Comparison of ENCODE assay signal across 1 cellular context in the genomic region with DNA sequence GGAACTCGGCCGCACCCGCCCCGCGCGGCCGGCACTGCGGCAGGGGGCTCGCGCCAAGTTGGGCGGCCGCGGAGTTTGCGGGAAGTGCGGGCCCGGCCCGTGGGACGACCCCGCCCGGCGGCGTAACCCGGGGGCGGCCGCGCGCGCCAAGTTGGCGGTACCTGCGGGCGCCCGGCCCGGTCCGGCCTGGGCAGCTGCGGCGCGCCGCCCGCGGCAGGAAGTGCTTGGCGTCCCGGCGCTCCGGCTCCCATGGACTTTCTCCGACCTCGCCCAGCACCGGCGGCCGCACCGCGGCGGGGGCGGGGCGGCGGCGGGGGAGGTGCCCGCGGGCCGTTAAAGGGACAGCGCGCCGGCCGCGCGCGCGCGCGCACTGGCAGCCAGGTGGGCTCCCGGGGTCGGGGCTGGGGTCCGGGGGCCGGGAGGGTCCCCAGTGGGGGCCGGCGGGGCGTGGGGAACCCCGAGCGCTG.
A peak's percentile ranks its signal among the peaks of the same experiment; 100 is the strongest.
TF ChIP-seq lines count a peak whose summit lies in the region.

A gene with protein sequence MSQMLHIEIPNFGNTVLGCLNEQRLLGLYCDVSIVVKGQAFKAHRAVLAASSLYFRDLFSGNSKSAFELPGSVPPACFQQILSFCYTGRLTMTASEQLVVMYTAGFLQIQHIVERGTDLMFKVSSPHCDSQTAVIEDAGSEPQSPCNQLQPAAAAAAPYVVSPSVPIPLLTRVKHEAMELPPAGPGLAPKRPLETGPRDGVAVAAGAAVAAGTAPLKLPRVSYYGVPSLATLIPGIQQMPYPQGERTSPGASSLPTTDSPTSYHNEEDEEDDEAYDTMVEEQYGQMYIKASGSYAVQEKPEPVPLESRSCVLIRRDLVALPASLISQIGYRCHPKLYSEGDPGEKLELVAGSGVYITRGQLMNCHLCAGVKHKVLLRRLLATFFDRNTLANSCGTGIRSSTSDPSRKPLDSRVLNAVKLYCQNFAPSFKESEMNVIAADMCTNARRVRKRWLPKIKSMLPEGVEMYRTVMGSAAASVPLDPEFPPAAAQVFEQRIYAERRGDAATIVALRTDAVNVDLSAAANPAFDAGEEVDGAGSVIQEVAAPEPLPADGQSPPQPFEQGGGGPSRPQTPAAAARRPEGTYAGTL (minus strand): TSS at position 262 of the 467 bp plus-strand sequence. CDS start 44,768 bp downstream, outside the sequence.

TF ChIP-seq in K562, 482 proteins besides CTCF, POLR2A, EP300 and RAD21 (continued from another document and continues in another):
- TF ChIP-seq ZFP30 (CRISPR knock-in tag; IDR thresholded peaks at IDR 0.05; ENCODE audit: borderline replicate concordance), result no peak
- no peak for TF ChIP-seq SAFB2 (IDR thresholded peaks at IDR 0.05; ENCODE audit: borderline replicate concordance, low read depth, low read length, severe bottlenecking)
- TF ChIP-seq, protein P1, sequence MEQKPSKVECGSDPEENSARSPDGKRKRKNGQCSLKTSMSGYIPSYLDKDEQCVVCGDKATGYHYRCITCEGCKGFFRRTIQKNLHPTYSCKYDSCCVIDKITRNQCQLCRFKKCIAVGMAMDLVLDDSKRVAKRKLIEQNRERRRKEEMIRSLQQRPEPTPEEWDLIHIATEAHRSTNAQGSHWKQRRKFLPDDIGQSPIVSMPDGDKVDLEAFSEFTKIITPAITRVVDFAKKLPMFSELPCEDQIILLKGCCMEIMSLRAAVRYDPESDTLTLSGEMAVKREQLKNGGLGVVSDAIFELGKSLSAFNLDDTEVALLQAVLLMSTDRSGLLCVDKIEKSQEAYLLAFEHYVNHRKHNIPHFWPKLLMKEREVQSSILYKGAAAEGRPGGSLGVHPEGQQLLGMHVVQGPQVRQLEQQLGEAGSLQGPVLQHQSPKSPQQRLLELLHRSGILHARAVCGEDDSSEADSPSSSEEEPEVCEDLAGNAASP (IDR thresholded peaks at IDR 0.05), result no peak
- no peak for TF ChIP-seq XRCC5 (IDR thresholded peaks at IDR 0.05; ENCODE audit: low read depth, low read length)
- TF ChIP-seq, protein P2, sequence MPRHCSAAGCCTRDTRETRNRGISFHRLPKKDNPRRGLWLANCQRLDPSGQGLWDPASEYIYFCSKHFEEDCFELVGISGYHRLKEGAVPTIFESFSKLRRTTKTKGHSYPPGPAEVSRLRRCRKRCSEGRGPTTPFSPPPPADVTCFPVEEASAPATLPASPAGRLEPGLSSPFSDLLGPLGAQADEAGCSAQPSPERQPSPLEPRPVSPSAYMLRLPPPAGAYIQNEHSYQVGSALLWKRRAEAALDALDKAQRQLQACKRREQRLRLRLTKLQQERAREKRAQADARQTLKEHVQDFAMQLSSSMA (CRISPR knock-in tag; IDR thresholded peaks at IDR 0.05), result no peak
- peak; percentile 6 for TF ChIP-seq HNRNPLL (IDR thresholded peaks at IDR 0.05; ENCODE audit: low read depth, low read length, poor library complexity, severe bottlenecking)
- TF ChIP-seq SREBF1 (IDR thresholded peaks at IDR 0.05; ENCODE audit: borderline replicate concordance, low read depth, low read length), result no peak
- TF ChIP-seq, protein P3, sequence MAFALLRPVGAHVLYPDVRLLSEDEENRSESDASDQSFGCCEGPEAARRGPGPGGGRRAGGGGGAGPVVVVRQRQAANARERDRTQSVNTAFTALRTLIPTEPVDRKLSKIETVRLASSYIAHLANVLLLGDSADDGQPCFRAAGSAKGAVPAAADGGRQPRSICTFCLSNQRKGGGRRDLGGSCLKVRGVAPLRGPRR (CRISPR knock-in tag; IDR thresholded peaks at IDR 0.05), result no peak
- no peak for TF ChIP-seq RBM39 (optimal IDR thresholded peaks at IDR 0.05; ENCODE audit: low read depth, low read length)
- TF ChIP-seq CHCHD3 (CRISPR knock-in tag; IDR thresholded peaks at IDR 0.05), result no peak
- TF ChIP-seq POLR2H (tag; IDR thresholded peaks at IDR 0.05; ENCODE audit: low read depth), result no peak
- TF ChIP-seq GATAD2B (IDR thresholded peaks at IDR 0.05; ENCODE audit: borderline replicate concordance), result peak; percentile 47
- no peak for TF ChIP-seq KAT8 (IDR thresholded peaks at IDR 0.05; ENCODE audit: low read depth)
- TF ChIP-seq, protein P4, sequence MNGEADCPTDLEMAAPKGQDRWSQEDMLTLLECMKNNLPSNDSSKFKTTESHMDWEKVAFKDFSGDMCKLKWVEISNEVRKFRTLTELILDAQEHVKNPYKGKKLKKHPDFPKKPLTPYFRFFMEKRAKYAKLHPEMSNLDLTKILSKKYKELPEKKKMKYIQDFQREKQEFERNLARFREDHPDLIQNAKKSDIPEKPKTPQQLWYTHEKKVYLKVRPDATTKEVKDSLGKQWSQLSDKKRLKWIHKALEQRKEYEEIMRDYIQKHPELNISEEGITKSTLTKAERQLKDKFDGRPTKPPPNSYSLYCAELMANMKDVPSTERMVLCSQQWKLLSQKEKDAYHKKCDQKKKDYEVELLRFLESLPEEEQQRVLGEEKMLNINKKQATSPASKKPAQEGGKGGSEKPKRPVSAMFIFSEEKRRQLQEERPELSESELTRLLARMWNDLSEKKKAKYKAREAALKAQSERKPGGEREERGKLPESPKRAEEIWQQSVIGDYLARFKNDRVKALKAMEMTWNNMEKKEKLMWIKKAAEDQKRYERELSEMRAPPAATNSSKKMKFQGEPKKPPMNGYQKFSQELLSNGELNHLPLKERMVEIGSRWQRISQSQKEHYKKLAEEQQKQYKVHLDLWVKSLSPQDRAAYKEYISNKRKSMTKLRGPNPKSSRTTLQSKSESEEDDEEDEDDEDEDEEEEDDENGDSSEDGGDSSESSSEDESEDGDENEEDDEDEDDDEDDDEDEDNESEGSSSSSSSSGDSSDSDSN (IDR thresholded peaks at IDR 0.05; ENCODE audit: borderline replicate concordance in 1 of 2, low read depth in 2 of 2, low read length in 2 of 2), result peak; percentile 75 to 81; a peak in 1 of 4 replicates
- no peak for TF ChIP-seq MAZ (CRISPR knock-in tag; conservative IDR thresholded peaks at IDR 0.05 in 1 of 2, IDR thresholded peaks at IDR 0.05 in 1 of 2)
- TF ChIP-seq, protein P5, sequence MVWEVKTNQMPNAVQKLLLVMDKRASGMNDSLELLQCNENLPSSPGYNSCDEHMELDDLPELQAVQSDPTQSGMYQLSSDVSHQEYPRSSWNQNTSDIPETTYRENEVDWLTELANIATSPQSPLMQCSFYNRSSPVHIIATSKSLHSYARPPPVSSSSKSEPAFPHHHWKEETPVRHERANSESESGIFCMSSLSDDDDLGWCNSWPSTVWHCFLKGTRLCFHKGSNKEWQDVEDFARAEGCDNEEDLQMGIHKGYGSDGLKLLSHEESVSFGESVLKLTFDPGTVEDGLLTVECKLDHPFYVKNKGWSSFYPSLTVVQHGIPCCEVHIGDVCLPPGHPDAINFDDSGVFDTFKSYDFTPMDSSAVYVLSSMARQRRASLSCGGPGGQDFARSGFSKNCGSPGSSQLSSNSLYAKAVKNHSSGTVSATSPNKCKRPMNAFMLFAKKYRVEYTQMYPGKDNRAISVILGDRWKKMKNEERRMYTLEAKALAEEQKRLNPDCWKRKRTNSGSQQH (CRISPR knock-in tag; IDR thresholded peaks at IDR 0.05), result no peak
- no peak for TF ChIP-seq CBX8 (IDR thresholded peaks at IDR 0.05; ENCODE audit: borderline replicate concordance, extremely low read depth, low read depth, low read length, poor library complexity, severe bottlenecking)
- no peak for TF ChIP-seq MYBL2 (IDR thresholded peaks at IDR 0.05; ENCODE audit: low read depth)
- TF ChIP-seq MYBL2 (CRISPR knock-in tag; IDR thresholded peaks at IDR 0.05; ENCODE audit: borderline replicate concordance), result no peak
- TF ChIP-seq, protein P6, sequence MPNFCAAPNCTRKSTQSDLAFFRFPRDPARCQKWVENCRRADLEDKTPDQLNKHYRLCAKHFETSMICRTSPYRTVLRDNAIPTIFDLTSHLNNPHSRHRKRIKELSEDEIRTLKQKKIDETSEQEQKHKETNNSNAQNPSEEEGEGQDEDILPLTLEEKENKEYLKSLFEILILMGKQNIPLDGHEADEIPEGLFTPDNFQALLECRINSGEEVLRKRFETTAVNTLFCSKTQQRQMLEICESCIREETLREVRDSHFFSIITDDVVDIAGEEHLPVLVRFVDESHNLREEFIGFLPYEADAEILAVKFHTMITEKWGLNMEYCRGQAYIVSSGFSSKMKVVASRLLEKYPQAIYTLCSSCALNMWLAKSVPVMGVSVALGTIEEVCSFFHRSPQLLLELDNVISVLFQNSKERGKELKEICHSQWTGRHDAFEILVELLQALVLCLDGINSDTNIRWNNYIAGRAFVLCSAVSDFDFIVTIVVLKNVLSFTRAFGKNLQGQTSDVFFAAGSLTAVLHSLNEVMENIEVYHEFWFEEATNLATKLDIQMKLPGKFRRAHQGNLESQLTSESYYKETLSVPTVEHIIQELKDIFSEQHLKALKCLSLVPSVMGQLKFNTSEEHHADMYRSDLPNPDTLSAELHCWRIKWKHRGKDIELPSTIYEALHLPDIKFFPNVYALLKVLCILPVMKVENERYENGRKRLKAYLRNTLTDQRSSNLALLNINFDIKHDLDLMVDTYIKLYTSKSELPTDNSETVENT (CRISPR knock-in tag; IDR thresholded peaks at IDR 0.05), result 0 out of 2 replicates have a peak, but pooled peaks have one; percentile 10
- TF ChIP-seq, protein P7, sequence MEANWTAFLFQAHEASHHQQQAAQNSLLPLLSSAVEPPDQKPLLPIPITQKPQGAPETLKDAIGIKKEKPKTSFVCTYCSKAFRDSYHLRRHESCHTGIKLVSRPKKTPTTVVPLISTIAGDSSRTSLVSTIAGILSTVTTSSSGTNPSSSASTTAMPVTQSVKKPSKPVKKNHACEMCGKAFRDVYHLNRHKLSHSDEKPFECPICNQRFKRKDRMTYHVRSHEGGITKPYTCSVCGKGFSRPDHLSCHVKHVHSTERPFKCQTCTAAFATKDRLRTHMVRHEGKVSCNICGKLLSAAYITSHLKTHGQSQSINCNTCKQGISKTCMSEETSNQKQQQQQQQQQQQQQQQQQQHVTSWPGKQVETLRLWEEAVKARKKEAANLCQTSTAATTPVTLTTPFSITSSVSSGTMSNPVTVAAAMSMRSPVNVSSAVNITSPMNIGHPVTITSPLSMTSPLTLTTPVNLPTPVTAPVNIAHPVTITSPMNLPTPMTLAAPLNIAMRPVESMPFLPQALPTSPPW (CRISPR knock-in tag; IDR thresholded peaks at IDR 0.05), result peak; percentile 85
- TF ChIP-seq SMAD4 (CRISPR knock-in tag; conservative IDR thresholded peaks at IDR 0.05), result peak; percentile 23
- no peak for TF ChIP-seq KLF13 (tag; IDR thresholded peaks at IDR 0.05; ENCODE audit: borderline replicate concordance, low read depth)
- TF ChIP-seq GABPA (tag; conservative IDR thresholded peaks at IDR 0.05; ENCODE audit: low read depth), result peak; percentile 68
- no peak for TF ChIP-seq CEBPG (CRISPR knock-in tag; IDR thresholded peaks at IDR 0.05)
- TF ChIP-seq CEBPG (tag; conservative IDR thresholded peaks at IDR 0.05 in 1 of 2, IDR thresholded peaks at IDR 0.05 in 1 of 2), result no peak
- TF ChIP-seq, protein P8, sequence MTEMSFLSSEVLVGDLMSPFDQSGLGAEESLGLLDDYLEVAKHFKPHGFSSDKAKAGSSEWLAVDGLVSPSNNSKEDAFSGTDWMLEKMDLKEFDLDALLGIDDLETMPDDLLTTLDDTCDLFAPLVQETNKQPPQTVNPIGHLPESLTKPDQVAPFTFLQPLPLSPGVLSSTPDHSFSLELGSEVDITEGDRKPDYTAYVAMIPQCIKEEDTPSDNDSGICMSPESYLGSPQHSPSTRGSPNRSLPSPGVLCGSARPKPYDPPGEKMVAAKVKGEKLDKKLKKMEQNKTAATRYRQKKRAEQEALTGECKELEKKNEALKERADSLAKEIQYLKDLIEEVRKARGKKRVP (CRISPR knock-in tag; IDR thresholded peaks at IDR 0.05), result no peak
- TF ChIP-seq, protein P9, sequence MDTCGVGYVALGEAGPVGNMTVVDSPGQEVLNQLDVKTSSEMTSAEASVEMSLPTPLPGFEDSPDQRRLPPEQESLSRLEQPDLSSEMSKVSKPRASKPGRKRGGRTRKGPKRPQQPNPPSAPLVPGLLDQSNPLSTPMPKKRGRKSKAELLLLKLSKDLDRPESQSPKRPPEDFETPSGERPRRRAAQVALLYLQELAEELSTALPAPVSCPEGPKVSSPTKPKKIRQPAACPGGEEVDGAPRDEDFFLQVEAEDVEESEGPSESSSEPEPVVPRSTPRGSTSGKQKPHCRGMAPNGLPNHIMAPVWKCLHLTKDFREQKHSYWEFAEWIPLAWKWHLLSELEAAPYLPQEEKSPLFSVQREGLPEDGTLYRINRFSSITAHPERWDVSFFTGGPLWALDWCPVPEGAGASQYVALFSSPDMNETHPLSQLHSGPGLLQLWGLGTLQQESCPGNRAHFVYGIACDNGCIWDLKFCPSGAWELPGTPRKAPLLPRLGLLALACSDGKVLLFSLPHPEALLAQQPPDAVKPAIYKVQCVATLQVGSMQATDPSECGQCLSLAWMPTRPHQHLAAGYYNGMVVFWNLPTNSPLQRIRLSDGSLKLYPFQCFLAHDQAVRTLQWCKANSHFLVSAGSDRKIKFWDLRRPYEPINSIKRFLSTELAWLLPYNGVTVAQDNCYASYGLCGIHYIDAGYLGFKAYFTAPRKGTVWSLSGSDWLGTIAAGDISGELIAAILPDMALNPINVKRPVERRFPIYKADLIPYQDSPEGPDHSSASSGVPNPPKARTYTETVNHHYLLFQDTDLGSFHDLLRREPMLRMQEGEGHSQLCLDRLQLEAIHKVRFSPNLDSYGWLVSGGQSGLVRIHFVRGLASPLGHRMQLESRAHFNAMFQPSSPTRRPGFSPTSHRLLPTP (IDR thresholded peaks at IDR 0.05; ENCODE audit: borderline replicate concordance, extremely low read depth, insufficient read length), result no peak
- TF ChIP-seq POLR2G (IDR thresholded peaks at IDR 0.05; ENCODE audit: low read depth, low read length), result peak; percentile 33
- peak in 1 of 2 experiments; percentile 56; a peak in 1 of 4 replicates for TF ChIP-seq SIN3A (IDR thresholded peaks at IDR 0.05; ENCODE audit: borderline replicate concordance in 2 of 2, control insufficient read depth in 1 of 2, low read depth in 2 of 2, low read length in 2 of 2)
- TF ChIP-seq BACH1 (tag; IDR thresholded peaks at IDR 0.05), result no peak
- TF ChIP-seq ELF2 (CRISPR knock-in tag; IDR thresholded peaks at IDR 0.05), result no peak
- TF ChIP-seq SRSF9 (IDR thresholded peaks at IDR 0.05; ENCODE audit: borderline replicate concordance, low read depth, low read length), result no peak
- TF ChIP-seq, protein P10, sequence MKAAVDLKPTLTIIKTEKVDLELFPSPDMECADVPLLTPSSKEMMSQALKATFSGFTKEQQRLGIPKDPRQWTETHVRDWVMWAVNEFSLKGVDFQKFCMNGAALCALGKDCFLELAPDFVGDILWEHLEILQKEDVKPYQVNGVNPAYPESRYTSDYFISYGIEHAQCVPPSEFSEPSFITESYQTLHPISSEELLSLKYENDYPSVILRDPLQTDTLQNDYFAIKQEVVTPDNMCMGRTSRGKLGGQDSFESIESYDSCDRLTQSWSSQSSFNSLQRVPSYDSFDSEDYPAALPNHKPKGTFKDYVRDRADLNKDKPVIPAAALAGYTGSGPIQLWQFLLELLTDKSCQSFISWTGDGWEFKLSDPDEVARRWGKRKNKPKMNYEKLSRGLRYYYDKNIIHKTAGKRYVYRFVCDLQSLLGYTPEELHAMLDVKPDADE (conservative IDR thresholded peaks at IDR 0.05; ENCODE audit: control insufficient read depth, low read depth, low read length), result peak; percentile 67
- no peak for TF ChIP-seq KDM1A (IDR thresholded peaks at IDR 0.05)
- TF ChIP-seq, protein P11, sequence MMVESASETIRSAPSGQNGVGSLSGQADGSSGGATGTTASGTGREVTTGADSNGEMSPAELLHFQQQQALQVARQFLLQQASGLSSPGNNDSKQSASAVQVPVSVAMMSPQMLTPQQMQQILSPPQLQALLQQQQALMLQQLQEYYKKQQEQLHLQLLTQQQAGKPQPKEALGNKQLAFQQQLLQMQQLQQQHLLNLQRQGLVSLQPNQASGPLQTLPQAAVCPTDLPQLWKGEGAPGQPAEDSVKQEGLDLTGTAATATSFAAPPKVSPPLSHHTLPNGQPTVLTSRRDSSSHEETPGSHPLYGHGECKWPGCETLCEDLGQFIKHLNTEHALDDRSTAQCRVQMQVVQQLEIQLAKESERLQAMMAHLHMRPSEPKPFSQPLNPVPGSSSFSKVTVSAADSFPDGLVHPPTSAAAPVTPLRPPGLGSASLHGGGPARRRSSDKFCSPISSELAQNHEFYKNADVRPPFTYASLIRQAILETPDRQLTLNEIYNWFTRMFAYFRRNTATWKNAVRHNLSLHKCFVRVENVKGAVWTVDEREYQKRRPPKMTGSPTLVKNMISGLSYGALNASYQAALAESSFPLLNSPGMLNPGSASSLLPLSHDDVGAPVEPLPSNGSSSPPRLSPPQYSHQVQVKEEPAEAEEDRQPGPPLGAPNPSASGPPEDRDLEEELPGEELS (CRISPR knock-in tag; IDR thresholded peaks at IDR 0.05; ENCODE audit: borderline replicate concordance), result no peak
